ENCODE assay signal across 22 cellular contexts in the genomic region with DNA sequence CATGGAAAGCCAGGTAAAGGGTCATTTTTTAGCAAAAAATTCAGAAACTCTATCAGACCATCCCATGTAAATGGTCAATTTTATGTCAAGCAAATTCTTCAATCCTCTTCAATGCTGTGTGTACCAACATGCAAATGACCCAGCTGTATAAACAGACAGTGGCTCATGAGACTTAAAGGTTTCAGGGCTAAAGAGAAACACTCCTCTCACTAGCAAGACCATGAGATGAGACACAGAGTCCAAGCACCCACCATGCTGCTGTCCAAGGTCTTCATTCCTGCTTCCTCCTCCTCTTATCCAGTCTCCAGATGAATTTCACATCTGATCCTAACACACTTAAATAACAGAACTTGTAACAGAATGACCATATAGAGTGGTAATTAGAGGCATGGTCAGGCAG. TPM values are rescaled to one million over a fixed set of nuclear protein-coding genes. Genes with fewer than 3 reads are reported as not detected.
"Had no signal": no experiment of that assay in that cellular context is flagged by ENCODE, and none has a peak within 500 bp of the region (broad histone marks: within the 10 kb centered on the region; RNA-seq: fewer than 3 reads in every experiment).

No MANE protein-coding gene starts in this region.

- H3K4me3 Mint-ChIP-seq: activated CD8-positive, alpha-beta T cell treated with anti-CD3 and anti-CD28 coated beads for 36 hours; activated naive CD4-positive, alpha-beta T cell treated with anti-CD3 and anti-CD28 coated beads, Interleukin-2, amount 10 ng/mL, durations not matched to agents 7 days and 5 days; activated naive CD8-positive, alpha-beta T cell treated with anti-CD3 and anti-CD28 coated beads for 36 hours; activated T-cell treated with anti-CD3 and anti-CD28 coated beads, Interleukin-2, amount 50 U/mL, for 72 hours had no signal

- H3K36me3 Mint-ChIP-seq: activated naive CD4-positive, alpha-beta T cell treated with anti-CD3 and anti-CD28 coated beads, Interleukin-2, amount 10 ng/mL, durations not matched to agents 7 days and 5 days; activated naive CD8-positive, alpha-beta T cell treated with anti-CD3 and anti-CD28 coated beads for 36 hours had no signal

- H3K27me3 ChIP-seq: brain microvascular endothelial cell had no signal

- H3K9me3 Mint-ChIP-seq: activated naive CD4-positive, alpha-beta T cell treated with anti-CD3 and anti-CD28 coated beads, Interleukin-2, amount 10 ng/mL, durations not matched to agents 7 days and 5 days; activated T-helper 2 cell treated with anti-CD3 and anti-CD28 coated beads, Interferon-gamma antibody, Interleukin-2, Interleukin-4, amounts not matched to agents 10 μg/mL and 5 μg/mL and 100 μg/mL, durations not matched to agents 14 hours and 24 hours and 36 hours had no signal

- H3K27ac ChIP-seq: brain microvascular endothelial cell, cardiac muscle cell, WERI-Rb-1 had no signal

- H3K27me3 Mint-ChIP-seq: activated naive CD4-positive, alpha-beta T cell treated with anti-CD3 and anti-CD28 coated beads, Interleukin-2, amount 10 ng/mL, durations not matched to agents 7 days and 5 days had no signal

- DNase-seq: activated CD4-positive, alpha-beta T cell treated with anti-CD3 and anti-CD28 coated beads for 4 hours; activated CD8-positive, alpha-beta memory T cell treated with anti-CD3 and anti-CD28 coated beads, Interleukin-2, amount 50 U/mL, for 4 hours; activated CD8-positive, alpha-beta T cell treated with anti-CD3 and anti-CD28 coated beads for 36 hours; activated gamma-delta T cell treated with Interleukin-2 at 50 U/mL for 16 hours; activated naive CD4-positive, alpha-beta T cell treated with anti-CD3 and anti-CD28 coated beads, Interleukin-2, amount 10 ng/mL, durations not matched to agents 7 days and 5 days; activated naive CD8-positive, alpha-beta T cell treated with anti-CD3 and anti-CD28 coated beads for 36 hours; activated T-cell treated with anti-CD3 and anti-CD28 coated beads, Interleukin-2, amount 50 U/mL, for 72 hours; brain microvascular endothelial cell; Kasumi-1; NCI-H1105 treated with DMSO at 0.1 percent for 48 hours; NCI-H1436 treated with DMSO at 0.1 percent for 48 hours; NCI-H187; NCI-H2081; NCI-H510A treated with DMSO at 0.1 percent for 48 hours; NCI-H82; PC-3; SIG-M5; T-helper 1 cell; WERI-Rb-1 had no signal

- ATAC-seq: activated CD8-positive, alpha-beta T cell treated with anti-CD3 and anti-CD28 coated beads for 36 hours; activated T-cell treated with anti-CD3 and anti-CD28 coated beads, Interleukin-2, amount 50 U/mL, for 72 hours; PC-3 had no signal

- H3K4me1 Mint-ChIP-seq: activated naive CD4-positive, alpha-beta T cell treated with anti-CD3 and anti-CD28 coated beads, Interleukin-2, amount 10 ng/mL, durations not matched to agents 7 days and 5 days; activated naive CD8-positive, alpha-beta T cell treated with anti-CD3 and anti-CD28 coated beads for 36 hours had no signal

- H3K4me3 ChIP-seq: cardiac muscle cell had no signal

- H3K27ac Mint-ChIP-seq: activated CD8-positive, alpha-beta T cell treated with anti-CD3 and anti-CD28 coated beads for 36 hours; activated naive CD4-positive, alpha-beta T cell treated with anti-CD3 and anti-CD28 coated beads, Interleukin-2, amount 10 ng/mL, durations not matched to agents 7 days and 5 days; activated naive CD8-positive, alpha-beta T cell treated with anti-CD3 and anti-CD28 coated beads for 36 hours; activated T-cell treated with anti-CD3 and anti-CD28 coated beads, Interleukin-2, amount 50 U/mL, for 72 hours; activated T-helper 2 cell treated with anti-CD3 and anti-CD28 coated beads, Interferon-gamma antibody, Interleukin-2, Interleukin-4, amounts not matched to agents 10 μg/mL and 5 μg/mL and 100 μg/mL, durations not matched to agents 14 hours and 24 hours and 36 hours had no signal

- H3K36me3 ChIP-seq: brain microvascular endothelial cell, cardiac muscle cell, WERI-Rb-1 had no signal

RNA-seq across cellular contexts. Expression of a gene that starts 30.8 kb away (rescaled TPM):
- total RNA-seq: activated CD8-positive, alpha-beta T cell treated with anti-CD3 and anti-CD28 coated beads for 36 hours; activated naive CD8-positive, alpha-beta T cell treated with anti-CD3 and anti-CD28 coated beads for 36 hours; activated T-helper 2 cell treated with anti-CD3 and anti-CD28 coated beads, Interferon-gamma antibody, Interleukin-2, Interleukin-4, amounts not matched to agents 10 μg/mL and 5 μg/mL and 100 μg/mL, durations not matched to agents 14 hours and 24 hours and 36 hours; T-helper 2 cell treated with Interferon-gamma antibody and Interleukin-4, amounts not matched to agents 100 ng/mL and 5 ng/mL, for 36 hours had no signal
- polyA plus RNA-seq: cardiac muscle cell had no signal

RNA-seq across cellular contexts. Expression of a gene that starts 52.0 kb away (rescaled TPM):
- total RNA-seq: activated CD8-positive, alpha-beta T cell treated with anti-CD3 and anti-CD28 coated beads for 36 hours; activated naive CD8-positive, alpha-beta T cell treated with anti-CD3 and anti-CD28 coated beads for 36 hours; activated T-cell treated with anti-CD3 and anti-CD28 coated beads, Interleukin-2, amount 50 U/mL, for 72 hours; activated T-helper 2 cell treated with anti-CD3 and anti-CD28 coated beads, Interferon-gamma antibody, Interleukin-2, Interleukin-4, amounts not matched to agents 10 μg/mL and 5 μg/mL and 100 μg/mL, durations not matched to agents 14 hours and 24 hours and 36 hours; cardiac muscle cell; PC-3; T-helper 2 cell treated with Interferon-gamma antibody and Interleukin-4, amounts not matched to agents 100 ng/mL and 5 ng/mL, for 36 hours had no signal
- polyA plus RNA-seq: cardiac muscle cell had no signal
